In genomic region chr10:63201118-63201517, GRCh38 we compare ENCODE assay signal across 22 cellular contexts.
DNase-seq lines count a peak whose midpoint lies in the region; ATAC-seq, FAIRE-seq and TF ChIP-seq lines count a peak whose summit lies in the region.
"Had no signal": no experiment of that assay in that cellular context is flagged by ENCODE, and none has a peak within 500 bp of the region (broad histone marks: within the 10 kb centered on the region; RNA-seq: fewer than 3 reads in every experiment).

No MANE protein-coding gene starts in this region.

- no peaks in the 10 kb centered on the region for H3K9me3 Mint-ChIP-seq in nephron
- H3K9me3 Mint-ChIP-seq: CD8-positive, alpha-beta T cell had no signal

- H3K27me3 Mint-ChIP-seq in T-helper 17 cell (no peaks in the 10 kb centered on the region), nephron (ENCODE audit: low read depth) (no peaks in the 10 kb centered on the region)

- H3K4me3 Mint-ChIP-seq in T-helper 17 cell = no peak overlapping the region
- no peak overlapping the region for H3K4me3 Mint-ChIP-seq in nephron
- H3K4me3 Mint-ChIP-seq: CD8-positive, alpha-beta T cell had no signal

- no peak for ATAC-seq in T-helper 17 cell
- ATAC-seq: CD8-positive, alpha-beta T cell had no signal

- DNase-seq in T-helper 17 cell = no peak
- no peak for DNase-seq in EL
- no peak for DNase-seq in NOMO-1 (lab: John Stamatoyannopoulos, UW; ENCODE audit: unreplicated experiment in 2 of 2)
- DNase-seq in urothelium cell line (ENCODE audit: low spot score) = no peak
- no peak for DNase-seq in Kasumi-1 (lab: John Stamatoyannopoulos, UW)
- DNase-seq: ACHN; CD8-positive, alpha-beta T cell; DMS153; GF-D8; MM.1S; NCI-H1048; NCI-H1436; NCI-H187 treated with DMSO at 0.1 percent for 48 hours; NCI-H2107; NCI-H526 treated with DMSO at 0.1 percent for 48 hours; Peyer's patch; SW 1271 had no signal

- no peak for FAIRE-seq in urothelium cell line (lab: Jason Lieb, UNC)

- H3K4me1 Mint-ChIP-seq in T-helper 17 cell = peaks cover 25% of the 10 kb centered on the region
- peaks cover 51% of the 10 kb centered on the region for H3K4me1 Mint-ChIP-seq in nephron

- peak overlapping the region; percentile 49 for H3K27ac Mint-ChIP-seq in T-helper 17 cell
- peak overlapping the region in 2 of 3 experiments; percentile 45 to 55 for H3K27ac Mint-ChIP-seq in nephron
- H3K27ac Mint-ChIP-seq: CD8-positive, alpha-beta T cell had no signal

- peak overlapping the region; percentile 78; the same call in 1 of the 2 replicates for H3K27ac ChIP-seq in C4-2B
- H3K27ac ChIP-seq: BLaER1, Peyer's patch, SJSA1 had no signal

- no peaks in the 10 kb centered on the region for H3K9me3 ChIP-seq in T-helper 17 cell (ENCODE audit: control insufficient read depth, low read length, poor library complexity, severe bottlenecking)
- H3K9me3 ChIP-seq: BLaER1, Peyer's patch, SJSA1 had no signal

- TF ChIP-seq CTCF in C4-2B (conservative IDR thresholded peaks at IDR 0.05) = no peak; the same call in 1 of the 2 replicates
- peak; percentile 8; the same call in 1 of the 2 replicates for TF ChIP-seq CTCF in LNCAP (IDR thresholded peaks at IDR 0.05)
- TF ChIP-seq CTCF in nephron (IDR thresholded peaks at IDR 0.05; ENCODE audit: unreplicated experiment in 3 of 3) = no peak

- H3K36me3 Mint-ChIP-seq in T-helper 17 cell (ENCODE audit: low read depth) = peaks cover 5% of the 10 kb centered on the region
- H3K36me3 Mint-ChIP-seq in nephron (ENCODE audit: low read depth) = peaks cover 68% of the 10 kb centered on the region
